In the genomic region with DNA sequence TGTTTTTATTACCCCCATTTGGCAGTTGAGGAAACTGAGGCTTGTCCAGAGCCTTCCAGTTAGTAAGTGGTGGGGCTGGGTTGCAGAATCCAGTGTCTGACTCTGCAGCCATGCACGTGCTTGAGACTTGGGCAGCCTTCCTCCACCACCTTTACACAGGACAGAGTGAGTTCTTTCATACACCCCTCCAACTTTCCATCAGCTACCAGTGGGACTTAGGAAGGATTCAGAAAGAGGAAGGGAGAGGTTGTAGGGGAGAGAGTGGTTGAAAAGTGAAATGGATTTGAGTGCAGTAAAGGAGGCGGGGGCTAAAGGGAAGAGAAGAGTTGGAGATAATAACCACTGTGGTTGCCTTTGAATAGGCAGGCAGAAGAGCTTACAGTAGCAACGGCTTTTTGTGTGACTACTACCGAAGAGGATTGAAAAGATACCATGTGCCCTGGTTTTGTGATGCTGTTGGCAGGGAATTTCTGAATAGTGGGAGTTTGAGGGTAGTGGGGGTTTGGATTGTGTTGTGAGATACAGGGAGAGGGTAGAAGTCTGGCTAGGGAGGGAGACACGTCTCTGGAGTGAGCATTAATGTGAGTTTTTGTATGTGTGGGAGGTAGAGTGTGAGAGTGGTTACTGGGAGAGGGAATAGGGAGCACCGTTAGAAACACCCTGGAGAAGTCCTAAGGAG, we compare ENCODE assay signal across 10 cellular contexts. TPM values are rescaled to one million over a fixed set of nuclear protein-coding genes. Genes with fewer than 3 reads are reported as not detected.
DNase-seq lines count a peak whose midpoint lies in the region; ATAC-seq and TF ChIP-seq lines count a peak whose summit lies in the region.
"Had no signal": no experiment of that assay in that cellular context is flagged by ENCODE, and none has a peak within 500 bp of the region (broad histone marks: within the 10 kb centered on the region; RNA-seq: fewer than 3 reads in every experiment).

No MANE protein-coding gene starts in this region.

- H2AFZ ChIP-seq in DND-41 (ENCODE audit: low read depth, low read length), result peak overlapping the region; percentile 83; the same call in 1 of the 2 replicates
- no peak overlapping the region for H2AFZ ChIP-seq in MM.1S (ENCODE audit: low read length)
- H2AFZ ChIP-seq in osteoblast (ENCODE audit: low read length), result peak overlapping the region; percentile 66

- peaks cover 8% of the 10 kb centered on the region; the same call in 1 of the 2 replicates for H4K20me1 ChIP-seq in DND-41 (ENCODE audit: insufficient read depth, low read length)
- 0 out of 2 replicates have a peak, but pooled peaks cover 6% of the 10 kb centered on the region for H4K20me1 ChIP-seq in MM.1S (ENCODE audit: insufficient read depth, low read length)
- H4K20me1 ChIP-seq in osteoblast (ENCODE audit: insufficient read depth, low read length), result peaks cover 27% of the 10 kb centered on the region

- no peaks in the 10 kb centered on the region for H3K27me3 Mint-ChIP-seq in type B pancreatic cell
- peaks cover 9 to 11% (median 11%) of the 10 kb centered on the region in 3 donors for H3K27me3 Mint-ChIP-seq in immature natural killer cell (ENCODE audit: low read depth in 3 of 3)

- no peaks in the 10 kb centered on the region for H3K9me2 ChIP-seq in MM.1S (replicated peaks; ENCODE audit: insufficient read depth, low read length)

- H3K27ac ChIP-seq in DND-41 (ENCODE audit: low read length) (peak overlapping the region; percentile 76), MM.1S (ENCODE audit: low read length) (no peak overlapping the region), colonic mucosa (no peak overlapping the region), osteoblast (ENCODE audit: low read depth, low read length) (peak overlapping the region; percentile 40)

- H3K4me1 ChIP-seq in DND-41 (ENCODE audit: insufficient read depth, low read length) (peaks cover 30% of the 10 kb centered on the region), MM.1S (ENCODE audit: low read length) (peaks cover 22% of the 10 kb centered on the region), colonic mucosa (peaks cover 7% of the 10 kb centered on the region), osteoblast (ENCODE audit: insufficient read depth, low read length) (peaks cover 25% of the 10 kb centered on the region)

- no peak for TF ChIP-seq CTCF in DND-41 (IDR thresholded peaks at IDR 0.05; ENCODE audit: borderline replicate concordance, extremely low read depth, low read length, poor library complexity, severe bottlenecking)
- TF ChIP-seq CTCF in MM.1S (IDR thresholded peaks at IDR 0.05; ENCODE audit: low read length), result no peak
- no peak for TF ChIP-seq CTCF in colonic mucosa (IDR thresholded peaks at IDR 0.05)
- no peak for TF ChIP-seq CTCF in osteoblast (IDR thresholded peaks at IDR 0.05; ENCODE audit: extremely low read depth, low read depth, low read length)
- no peak for TF ChIP-seq CTCF in type B pancreatic cell (conservative IDR thresholded peaks at IDR 0.05)

- H3K36me3 ChIP-seq in DND-41 (ENCODE audit: insufficient read depth, low read length), result no peaks in the 10 kb centered on the region; the same call in 1 of the 2 replicates
- no peaks in the 10 kb centered on the region for H3K36me3 ChIP-seq in MM.1S (replicated peaks; ENCODE audit: insufficient read depth, low read length)
- H3K36me3 ChIP-seq in colonic mucosa, result no peaks in the 10 kb centered on the region
- H3K36me3 ChIP-seq in osteoblast (ENCODE audit: insufficient read depth, low read length), result no peaks in the 10 kb centered on the region

- H3K9me3 Mint-ChIP-seq in type B pancreatic cell (no peaks in the 10 kb centered on the region), immature natural killer cell (no peaks in the 10 kb centered on the region)
- H3K9me3 Mint-ChIP-seq: T-helper 1 cell treated with Interleukin-12 subunit alpha and Interleukin-12 subunit beta and Interleukin-4 antibody, amounts not matched to agents 30 μg/mL and 1 μg/mL, for 36 hours had no signal

- H3K4me3 ChIP-seq in DND-41 (ENCODE audit: low read depth in 1 of 2, low read length in 2 of 2) (peak overlapping the region; percentile 70 to 92; a peak in 3 of 4 replicates), MM.1S (ENCODE audit: low read length) (peak overlapping the region; percentile 98), colonic mucosa (peak overlapping the region; percentile 84), osteoblast (ENCODE audit: insufficient read depth, low read length) (peak overlapping the region; percentile 92)

- no peaks in the 10 kb centered on the region for H3K27me3 ChIP-seq in DND-41 (ENCODE audit: insufficient read depth, low read length, poor library complexity)
- no peaks in the 10 kb centered on the region for H3K27me3 ChIP-seq in MM.1S (replicated peaks; ENCODE audit: insufficient read depth, low read length)
- H3K27me3 ChIP-seq in colonic mucosa, result no peaks in the 10 kb centered on the region
- no peaks in the 10 kb centered on the region for H3K27me3 ChIP-seq in osteoblast (ENCODE audit: insufficient read depth, low read length)

- peak; percentile 41 for DNase-seq in DND-41
- DNase-seq in MM.1S, result no peak
- DNase-seq in colonic mucosa, result no peak
- DNase-seq in osteoblast (ENCODE audit: insufficient read length, low spot score, missing footprints), result no peak
- DNase-seq in type B pancreatic cell (ENCODE audit: extremely low spot score, unreplicated experiment), result no peak
- DNase-seq in immature natural killer cell, result no peak
- no peak for DNase-seq in H4 (ENCODE audit: low spot score)
- DNase-seq: effector CD4-positive, alpha-beta T cell had no signal

- peaks cover 16% of the 10 kb centered on the region for H3K4me1 Mint-ChIP-seq in type B pancreatic cell (ENCODE audit: unreplicated experiment)
- H3K4me1 Mint-ChIP-seq in immature natural killer cell, result peaks cover 26 to 34% of the 10 kb centered on the region in 2 donors

- intact Hi-C loops in colonic mucosa (cut with DNase I), result no loop called here

- H3K4me3 Mint-ChIP-seq in type B pancreatic cell (no peak overlapping the region), immature natural killer cell (no peak overlapping the region)
- H3K4me3 Mint-ChIP-seq: T-helper 1 cell treated with Interleukin-12 subunit alpha and Interleukin-12 subunit beta and Interleukin-4 antibody, amounts not matched to agents 30 μg/mL and 1 μg/mL, for 36 hours had no signal

- H3K4me2 ChIP-seq in DND-41 (ENCODE audit: insufficient read depth, low read length), result peak overlapping the region; percentile 96
- H3K4me2 ChIP-seq in MM.1S (ENCODE audit: low read depth, low read length), result peak overlapping the region; percentile 88
- H3K4me2 ChIP-seq in osteoblast (ENCODE audit: insufficient read depth, low read length), result peak overlapping the region; percentile 92

- ATAC-seq in DND-41 (ENCODE audit: insufficient read depth, low read depth) (no peak), HG03159 (IDR thresholded peaks at IDR 0.05; ENCODE audit: unreplicated experiment) (no peak)

- peak overlapping the region; percentile 90 for H3K9ac ChIP-seq in DND-41 (ENCODE audit: low read depth, low read length)
- no peak overlapping the region for H3K9ac ChIP-seq in MM.1S (ENCODE audit: low read length)
- peak overlapping the region in 1 of 2 donors; percentile 94 for H3K9ac ChIP-seq in colonic mucosa (ENCODE audit: low read depth in 2 of 2, low read length in 2 of 2)

- H3K27ac Mint-ChIP-seq in type B pancreatic cell, result no peak overlapping the region
- H3K27ac Mint-ChIP-seq in immature natural killer cell, result no peak overlapping the region
- H3K27ac Mint-ChIP-seq: T-helper 1 cell treated with Interleukin-12 subunit alpha and Interleukin-12 subunit beta and Interleukin-4 antibody, amounts not matched to agents 30 μg/mL and 1 μg/mL, for 36 hours had no signal

- H3F3A ChIP-seq in MM.1S (ENCODE audit: insufficient read depth, low read length), result peaks cover 9% of the 10 kb centered on the region; the same call in 1 of the 2 replicates

- H3K9me3 ChIP-seq in DND-41 (ENCODE audit: insufficient read depth, low read length, severe bottlenecking) (no peaks in the 10 kb centered on the region), MM.1S (replicated peaks; ENCODE audit: insufficient read depth, low read length) (no peaks in the 10 kb centered on the region), colonic mucosa (no peaks in the 10 kb centered on the region), osteoblast (ENCODE audit: low read depth, low read length) (no peaks in the 10 kb centered on the region)

- peaks cover 65% of the 10 kb centered on the region for H3K79me2 ChIP-seq in DND-41 (ENCODE audit: insufficient read depth, low read length)
- peaks cover 59% of the 10 kb centered on the region for H3K79me2 ChIP-seq in MM.1S (ENCODE audit: low read length)
- H3K79me2 ChIP-seq in osteoblast (ENCODE audit: insufficient read depth, low read length), result peaks cover 60% of the 10 kb centered on the region

- H3K36me3 Mint-ChIP-seq in type B pancreatic cell (peaks cover 3% of the 10 kb centered on the region), immature natural killer cell (no peaks in the 10 kb centered on the region)

RNA-seq across cellular contexts. Expression of a gene that starts 1.7 kb away (rescaled TPM):
- total RNA-seq in colonic mucosa, result 10 to 100 TPM; 12.8 to 13.7 TPM
- total RNA-seq in osteoblast, result 28.2 and 30.4 TPM in 2 replicates
- 20.7 and 29.5 TPM in 2 replicates for total RNA-seq in type B pancreatic cell (ENCODE audit: low replicate concordance)
- 10 to 100 TPM in 2 of 3 donors, 1 to 10 TPM in 1; 7.2 to 19.3 (median 15.7) TPM for polyA plus RNA-seq in immature natural killer cell
- 10.0 and 21.8 TPM in 2 replicates for total RNA-seq in H4 (2014; rRNA removed; shearing (Covaris generic))

RNA-seq across cellular contexts. Expression of a gene that starts 48.1 kb away (rescaled TPM):
- total RNA-seq in colonic mucosa, result 1 to 10 TPM; 3.0 to 5.9 TPM
- 2.9 and 3.6 TPM in 2 replicates for total RNA-seq in osteoblast
- 5.9 and 11.2 TPM in 2 replicates for total RNA-seq in type B pancreatic cell (ENCODE audit: low replicate concordance)
- under 1 TPM in 2 of 3 donors, not detected in 1; 0.22 to 0.63 TPM for polyA plus RNA-seq in immature natural killer cell
- 8.1 and 11.3 TPM in 2 replicates for total RNA-seq in H4 (2014; rRNA removed; shearing (Covaris generic))

Comparison
In these comparisons a context has a peak if more than half of its experiments do, and no peak if none do; other contexts are left out.
1. H3K27ac ChIP-seq: peak in DND-41 (single experiment) and osteoblast (single experiment); none in MM.1S (single experiment) and colonic mucosa (single experiment).
2. Peak in every context shown above with its lines, with median percentiles within 50 percentile points of each other: H3K4me2 ChIP-seq and H3K4me3 ChIP-seq.